In genomic region chr12:22858849-22859569, GRCh38 we compare ENCODE assay signal across 17 cellular contexts.
A peak's percentile ranks its signal among the peaks of the same experiment; 100 is the strongest.
DNase-seq lines count a peak whose midpoint lies in the region; ATAC-seq, FAIRE-seq and TF ChIP-seq lines count a peak whose summit lies in the region.
"Had no signal": no experiment of that assay in that cellular context is flagged by ENCODE, and none has a peak within 500 bp of the region (broad histone marks: within the 10 kb centered on the region; RNA-seq: fewer than 3 reads in every experiment).

No MANE protein-coding gene starts in this region.

- H3K36me3 Mint-ChIP-seq in GM23338 (ENCODE audit: low read depth) = no peaks in the 10 kb centered on the region
- no peaks in the 10 kb centered on the region for H3K36me3 Mint-ChIP-seq in astrocyte (ENCODE audit: low read depth, unreplicated experiment)

- no peaks in the 10 kb centered on the region for H3K9me3 ChIP-seq in astrocyte (ENCODE audit: insufficient read depth, low read depth, low read length)
- H3K9me3 ChIP-seq: BLaER1, breast epithelium, psoas muscle, transverse colon had no signal

- H3K4me3 ChIP-seq in GM23338 = no peak overlapping the region
- no peak overlapping the region for H3K4me3 ChIP-seq in astrocyte (ENCODE audit: insufficient read depth, low read depth, low read length)
- H3K4me3 ChIP-seq: BLaER1, breast epithelium, psoas muscle, transverse colon had no signal

- H3K27me3 Mint-ChIP-seq in GM23338 (ENCODE audit: insufficient read depth, low read depth, poor library complexity) (peaks cover 2% of the 10 kb centered on the region), astrocyte (ENCODE audit: low read depth, unreplicated experiment) (peaks cover 3% of the 10 kb centered on the region)

- H4K20me1 ChIP-seq in GM23338 (replicated peaks; ENCODE audit: insufficient read depth) (no peaks in the 10 kb centered on the region), astrocyte (ENCODE audit: insufficient read depth, low read length) (no peaks in the 10 kb centered on the region)
- H4K20me1 ChIP-seq: BLaER1 had no signal

- no peaks in the 10 kb centered on the region for H3F3A ChIP-seq in GM23338 (replicated peaks; ENCODE audit: low read depth)

- FAIRE-seq in astrocyte (lab: Jason Lieb, UNC) = no peak

- H3K27ac ChIP-seq in GM23338 (ENCODE audit: low read depth) (no peak overlapping the region), astrocyte (ENCODE audit: low read depth, low read length) (no peak overlapping the region)
- H3K27ac ChIP-seq: BLaER1, breast epithelium, psoas muscle, transverse colon had no signal

- H3K4me2 ChIP-seq in GM23338 (no peak overlapping the region), astrocyte (ENCODE audit: low read length) (no peak overlapping the region)
- H3K4me2 ChIP-seq: BLaER1 had no signal

- DNase-seq in Daoy (ENCODE audit: low read depth) (peak; percentile 9), GM23338 (ENCODE audit: low spot score) (no peak), astrocyte (ENCODE audit: low read depth) (peak; percentile 52), hepatic stellate cell (ENCODE audit: low spot score) (peak; percentile 6), activated T-cell treated with anti-CD3 and anti-CD28 coated beads for 4 hours (no peak), dermis blood vessel endothelial cell (no peak), 8988T (no peak)
- DNase-seq: activated naive CD4-positive, alpha-beta T cell; H9; head of caudate nucleus; NCI-H2171 treated with DMSO at 0.1 percent for 48 hours; psoas muscle; transverse colon had no signal

- H3K9me3 Mint-ChIP-seq in GM23338 = no peaks in the 10 kb centered on the region
- no peaks in the 10 kb centered on the region for H3K9me3 Mint-ChIP-seq in astrocyte (ENCODE audit: unreplicated experiment)
- H3K9me3 Mint-ChIP-seq: H9 had no signal

- H3K79me2 ChIP-seq in GM23338 (replicated peaks; ENCODE audit: insufficient read depth) (no peaks in the 10 kb centered on the region), astrocyte (ENCODE audit: insufficient read depth, low read length) (no peaks in the 10 kb centered on the region)

- peak overlapping the region; percentile 21; the same call in 1 of the 2 replicates for H2AFZ ChIP-seq in GM23338
- H2AFZ ChIP-seq in astrocyte (ENCODE audit: low read depth, low read length) = no peak overlapping the region

- TF ChIP-seq CTCF in GM23338 (conservative IDR thresholded peaks at IDR 0.05; ENCODE audit: low read depth in 2 of 2) (no peak), astrocyte (IDR thresholded peaks at IDR 0.05; ENCODE audit: insufficient read depth, low read depth, low read length) (no peak)

- H3K4me3 Mint-ChIP-seq in GM23338 = no peak overlapping the region
- H3K4me3 Mint-ChIP-seq in astrocyte (ENCODE audit: unreplicated experiment) = no peak overlapping the region
- H3K4me3 Mint-ChIP-seq: H9 had no signal

- H3K9ac ChIP-seq in astrocyte (ENCODE audit: low read length) = no peak overlapping the region
- H3K9ac ChIP-seq: BLaER1 had no signal

- H3K27me3 ChIP-seq in GM23338 (ENCODE audit: insufficient read depth) = no peaks in the 10 kb centered on the region
- H3K27me3 ChIP-seq in astrocyte (ENCODE audit: insufficient read depth, low read length) = no peaks in the 10 kb centered on the region
- H3K27me3 ChIP-seq: BLaER1, breast epithelium, transverse colon had no signal

- H3K9me2 ChIP-seq in GM23338 (ENCODE audit: insufficient read depth) = peaks cover 2% of the 10 kb centered on the region; the same call in 1 of the 2 replicates

- ATAC-seq in GM23338 = no peak
- ATAC-seq in GM19035 (IDR thresholded peaks at IDR 0.05; ENCODE audit: unreplicated experiment) = no peak
- ATAC-seq: psoas muscle, SK-N-SH treated with all-trans-retinoic acid at 6 μM for 48 hours had no signal

- peaks cover 22% of the 10 kb centered on the region for H3K4me1 Mint-ChIP-seq in GM23338
- H3K4me1 Mint-ChIP-seq in astrocyte (ENCODE audit: low read depth, unreplicated experiment) = no peaks in the 10 kb centered on the region

- H3K36me3 ChIP-seq in GM23338 (ENCODE audit: insufficient read depth) = no peaks in the 10 kb centered on the region
- no peaks in the 10 kb centered on the region for H3K36me3 ChIP-seq in astrocyte (ENCODE audit: insufficient read depth, low read length)
- H3K36me3 ChIP-seq: BLaER1, breast epithelium, transverse colon had no signal

- H3K4me1 ChIP-seq in GM23338 (ENCODE audit: insufficient read depth) (peaks cover 23% of the 10 kb centered on the region), astrocyte (ENCODE audit: insufficient read depth, low read length) (no peaks in the 10 kb centered on the region)
- H3K4me1 ChIP-seq: BLaER1, breast epithelium, psoas muscle, transverse colon had no signal

- H3K27ac Mint-ChIP-seq in GM23338 (no peak overlapping the region; the same call in 1 of the 2 replicates), astrocyte (ENCODE audit: unreplicated experiment) (no peak overlapping the region)

TF ChIP-seq in GM23338, 12 proteins besides CTCF, POLR2A, EP300 and RAD21 (continues in another document):
- no peak for TF ChIP-seq POLR2AphosphoS5 (IDR thresholded peaks at IDR 0.05; ENCODE audit: low read depth)
- no peak for TF ChIP-seq JUNB (IDR thresholded peaks at IDR 0.05; ENCODE audit: unreplicated experiment)
- no peak for TF ChIP-seq ETS1 (IDR thresholded peaks at IDR 0.05)
- TF ChIP-seq ZNF114 (CRISPR knock-in tag; IDR thresholded peaks at IDR 0.05) = no peak
- no peak for TF ChIP-seq ZNF462 (CRISPR knock-in tag; IDR thresholded peaks at IDR 0.05)
- TF ChIP-seq ZNF331 (CRISPR knock-in tag; IDR thresholded peaks at IDR 0.05; ENCODE audit: low read depth) = no peak
- no peak for TF ChIP-seq EZH2 (IDR thresholded peaks at IDR 0.05; ENCODE audit: low read depth, unreplicated experiment)
- TF ChIP-seq STAT1 (IDR thresholded peaks at IDR 0.05; ENCODE audit: unreplicated experiment) = no peak
- TF ChIP-seq NANOG (IDR thresholded peaks at IDR 0.05; ENCODE audit: borderline replicate concordance) = no peak

Comparison
In these comparisons a context has a peak if more than half of its experiments do, and no peak if none do; other contexts are left out.
1. DNase-seq: peak in Daoy (single experiment), astrocyte (single experiment) and hepatic stellate cell (single experiment); none in GM23338 (single experiment), activated T-cell treated with anti-CD3 and anti-CD28 coated beads for 4 hours (single experiment), dermis blood vessel endothelial cell (single experiment) and 8988T (single experiment).